Comparison of ENCODE assay signal across 12 cellular contexts in the genomic region with DNA sequence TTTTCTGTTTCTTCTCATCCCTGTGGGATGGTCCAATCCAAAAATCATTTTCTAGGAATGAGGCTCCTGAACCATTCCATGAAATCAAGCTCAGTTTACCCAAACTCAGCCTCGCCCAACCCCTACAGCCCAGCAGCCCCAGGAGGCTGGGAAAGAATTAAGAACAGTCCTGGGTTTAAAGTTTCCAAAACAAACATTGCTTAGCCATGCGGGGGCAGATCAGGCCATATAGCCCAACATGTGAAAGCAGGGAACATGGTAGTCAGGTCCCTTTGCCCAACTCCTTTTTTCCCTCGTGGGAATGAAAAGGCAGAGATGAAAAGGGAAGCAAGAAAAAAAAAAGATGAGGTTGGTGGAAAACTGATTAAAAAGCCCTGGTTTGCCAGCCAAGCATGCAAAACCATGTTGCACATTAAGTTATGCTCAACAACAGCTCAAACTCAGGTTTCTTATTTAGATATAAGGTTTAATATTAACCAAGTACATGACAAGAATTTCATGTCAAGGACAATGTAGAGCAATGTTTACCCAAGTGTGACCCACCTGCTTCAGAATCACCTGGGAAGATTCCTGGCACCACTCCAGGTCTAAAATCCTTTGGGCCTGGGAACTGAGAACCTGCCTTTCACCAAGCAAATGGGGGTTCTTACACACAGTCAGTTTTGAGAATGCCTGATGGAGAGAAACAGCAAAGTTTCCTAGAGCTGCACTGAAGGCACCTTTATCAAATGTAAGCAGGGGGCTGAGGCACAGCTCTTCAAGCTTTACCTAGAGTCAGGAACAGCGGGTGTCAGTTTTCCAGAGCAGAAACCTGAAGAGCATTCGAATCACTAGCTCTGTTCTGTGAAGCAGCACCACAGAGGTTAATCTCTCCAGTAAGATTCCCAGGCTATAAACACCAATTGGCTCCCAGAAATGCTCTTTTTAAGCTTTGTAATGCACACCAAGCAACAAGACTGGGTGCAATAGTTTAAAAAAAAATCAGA. TPM values are rescaled to one million over a fixed set of nuclear protein-coding genes. Genes with fewer than 3 reads are reported as not detected.
DNase-seq lines count a peak whose midpoint lies in the region; ATAC-seq, FAIRE-seq and TF ChIP-seq lines count a peak whose summit lies in the region.
"Had no signal": no experiment of that assay in that cellular context is flagged by ENCODE, and none has a peak within 500 bp of the region (broad histone marks: within the 10 kb centered on the region; RNA-seq: fewer than 3 reads in every experiment).

No MANE protein-coding gene starts in this region.

- peak overlapping the region; percentile 75 for H3K4me2 ChIP-seq in hepatocyte
- H3K4me2 ChIP-seq: A549 had no signal

- no peaks in the 10 kb centered on the region for H3K9me3 ChIP-seq in hepatocyte (ENCODE audit: low read depth)
- H3K9me3 ChIP-seq in small intestine (ENCODE audit: control insufficient read depth, low read depth), result no peaks in the 10 kb centered on the region
- H3K9me3 ChIP-seq: A549 had no signal

- peaks cover 76% of the 10 kb centered on the region for H3K4me1 ChIP-seq in hepatocyte (ENCODE audit: insufficient read depth)
- H3K4me1 ChIP-seq in small intestine (ENCODE audit: control insufficient read depth in 2 of 2, insufficient read depth in 1 of 2, low read depth in 1 of 2, low read length in 1 of 2), result peaks cover 0 to 2% of the 10 kb centered on the region in 2 donors
- H3K4me1 ChIP-seq: A549 had no signal

- H3K27ac ChIP-seq in hepatocyte, result peak overlapping the region; percentile 81
- H3K27ac ChIP-seq in small intestine (ENCODE audit: low read depth in 1 of 2, low read length in 1 of 2), result no peak overlapping the region
- H3K27ac ChIP-seq: A549 had no signal

- peak; percentile 19 to 63 (median 43) for DNase-seq in NCI-H1417 (lab: John Stamatoyannopoulos, UW)
- no peak for DNase-seq in NCI-H1417 treated with DMSO at 0.1 percent for 48 hours (lab: John Stamatoyannopoulos, UW)
- peak; percentile 55 for DNase-seq in NCI-H1105 (lab: John Stamatoyannopoulos, UW)
- no peak for DNase-seq in hepatocyte (ENCODE audit: low spot score)
- peak; percentile 42 for DNase-seq in small intestine
- no peak for DNase-seq in NCI-H1694 (lab: John Stamatoyannopoulos, UW)
- DNase-seq: activated naive CD8-positive, alpha-beta T cell treated with anti-CD3 and anti-CD28 coated beads for 36 hours had no signal

- no peak for FAIRE-seq in small intestine (lab: Jason Lieb, UNC)
- FAIRE-seq: A549, endometrium, RCC 7860 had no signal

- H3K4me3 ChIP-seq in hepatocyte (peak overlapping the region; percentile 14), small intestine (ENCODE audit: low read depth in 1 of 2, low read length in 2 of 2) (peak overlapping the region in 1 of 2 donors; percentile 21)
- H3K4me3 ChIP-seq: A549 had no signal

- H3K27me3 ChIP-seq in hepatocyte, result no peaks in the 10 kb centered on the region
- H3K27me3 ChIP-seq in small intestine (ENCODE audit: control insufficient read depth in 2 of 2, insufficient read depth in 2 of 2, low read length in 2 of 2), result no peaks in the 10 kb centered on the region

- H3K79me2 ChIP-seq in hepatocyte, result peaks cover 54% of the 10 kb centered on the region

- WGBS in hepatocyte (ENCODE audit: low lambda C conversion rate, missing lambda C conversion rate), result 19% methylated on average over 5 of the region's 5 CpGs
- WGBS in small intestine, 3 donors, result 10 to 34% (median 15%) methylated on average over 5 of the region's 5 CpGs

- no peaks in the 10 kb centered on the region for H3K36me3 ChIP-seq in hepatocyte (replicated peaks; ENCODE audit: insufficient read depth, low read depth)
- H3K36me3 ChIP-seq in small intestine (ENCODE audit: control insufficient read depth in 2 of 2, insufficient read depth in 2 of 2, low read length in 2 of 2), result no peaks in the 10 kb centered on the region

- TF ChIP-seq CTCF in hepatocyte (IDR thresholded peaks at IDR 0.05; ENCODE audit: poor library complexity), result no peak

- no peaks in the 10 kb centered on the region for H3K9me2 ChIP-seq in hepatocyte (replicated peaks; ENCODE audit: insufficient read depth)

- ATAC-seq in GM18517 (IDR thresholded peaks at IDR 0.05; ENCODE audit: unreplicated experiment) (no peak), GM21381 (IDR thresholded peaks at IDR 0.05; ENCODE audit: unreplicated experiment) (no peak)
- ATAC-seq: A549 had no signal

- no peak overlapping the region for H2AFZ ChIP-seq in hepatocyte

- no peaks in the 10 kb centered on the region for H4K20me1 ChIP-seq in hepatocyte (ENCODE audit: insufficient read depth, poor library complexity, severe bottlenecking)

RNA-seq across cellular contexts. Expression of gene FREM1, which starts 1.7 kb away (rescaled TPM):
- 27.7 and 36.1 TPM in 2 replicates for total RNA-seq in hepatocyte
- polyA plus RNA-seq in hepatocyte (9.7 and 12.0 TPM in 2 replicates), small intestine (10 to 100 TPM in 1 of 3 donors, 1 to 10 TPM in 2; 1.1 to 14.5 (median 4.0) TPM)
- total RNA-seq: activated naive CD8-positive, alpha-beta T cell treated with anti-CD3 and anti-CD28 coated beads for 36 hours had no signal
- polyA plus RNA-seq: A549 had no signal

Comparison
In these comparisons a context has a peak if more than half of its experiments do, and no peak if none do; other contexts are left out.
1. DNase-seq: peak in NCI-H1417 (3 of 3), NCI-H1105 (single experiment) and small intestine (single experiment); none in NCI-H1417 treated with DMSO at 0.1 percent for 48 hours (single experiment), hepatocyte (single experiment) and NCI-H1694 (single experiment).